In the genomic region with DNA sequence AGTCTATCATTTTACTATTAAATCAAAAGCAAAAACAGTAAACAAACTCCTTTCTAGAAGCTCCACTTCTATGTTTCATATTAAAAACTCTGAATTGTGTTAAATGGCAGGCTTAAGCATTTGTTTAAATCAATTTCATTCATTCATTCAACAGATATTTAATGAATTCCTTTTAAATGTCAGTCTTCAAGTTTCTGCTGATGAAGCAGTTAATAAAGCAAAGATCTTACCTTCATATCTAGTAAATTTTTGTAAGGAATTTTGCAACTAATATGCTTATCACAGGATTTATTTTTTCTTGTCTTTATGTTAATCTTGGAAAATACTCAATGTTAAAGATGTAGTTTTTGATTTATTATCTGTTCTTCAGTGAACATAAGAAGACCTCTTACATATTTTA, we compare ENCODE assay signal across 30 cellular contexts. TPM values are rescaled to one million over a fixed set of nuclear protein-coding genes. Genes with fewer than 3 reads are reported as not detected.
"Had no signal": no experiment of that assay in that cellular context is flagged by ENCODE, and none has a peak within 500 bp of the region (broad histone marks: within the 10 kb centered on the region; RNA-seq: fewer than 3 reads in every experiment).

No MANE protein-coding gene starts in this region.

- H3K4me3 ChIP-seq: adrenal gland, body of pancreas, breast epithelium, MG63, PC-9 had no signal

- H3K9me3 ChIP-seq: adrenal gland, body of pancreas, breast epithelium, MG63 had no signal

- H3K36me3 ChIP-seq: adrenal gland, breast epithelium, MG63 had no signal

- H3K36me3 Mint-ChIP-seq: activated naive CD4-positive, alpha-beta T cell treated with anti-CD3 and anti-CD28 coated beads, Interleukin-2, amount 50 U/mL, for 24 hours; WTC11 had no signal

- H3K4me1 ChIP-seq: adrenal gland, body of pancreas, breast epithelium had no signal

- FAIRE-seq: astrocyte, RCC 7860 had no signal

- ATAC-seq: activated CD4-positive, alpha-beta T cell treated with anti-CD3 and anti-CD28 coated beads for 36 hours; activated CD4-positive, CD25-positive, alpha-beta regulatory T cell treated with anti-CD3 and anti-CD28 coated beads, Interleukin-2, amount 50 U/mL, for 24 hours; activated CD8-positive, alpha-beta T cell treated with anti-CD3 and anti-CD28 coated beads, Interleukin-2, amount 10 ng/mL, durations not matched to agents 7 days and 5 days; body of pancreas; WTC11 had no signal

- H3K27ac Mint-ChIP-seq: activated CD4-positive, alpha-beta T cell treated with anti-CD3 and anti-CD28 coated beads for 36 hours; activated CD4-positive, alpha-beta T cell treated with anti-CD3 and anti-CD28 coated beads, Interleukin-2, amount 10 ng/mL, durations not matched to agents 7 days and 5 days; activated CD8-positive, alpha-beta T cell treated with anti-CD3 and anti-CD28 coated beads, Interleukin-2, amount 10 ng/mL, durations not matched to agents 7 days and 5 days; activated naive CD4-positive, alpha-beta T cell treated with anti-CD3 and anti-CD28 coated beads, Interleukin-2, amount 50 U/mL, for 24 hours; activated T-cell treated with anti-CD3 and anti-CD28 coated beads, Interleukin-2, amount 50 U/mL, for 24 hours; activated T-helper 2 cell treated with anti-CD3 and anti-CD28 coated beads, Interferon-gamma antibody, Interleukin-2, Interleukin-4, amounts not matched to agents 10 μg/mL and 5 μg/mL and 100 μg/mL, durations not matched to agents 14 hours and 24 hours and 36 hours; WTC11 had no signal

- H3K27me3 ChIP-seq: adrenal gland, body of pancreas, breast epithelium, MG63 had no signal

- H3K27me3 Mint-ChIP-seq: activated CD4-positive, alpha-beta T cell treated with anti-CD3 and anti-CD28 coated beads for 36 hours; activated CD4-positive, alpha-beta T cell treated with anti-CD3 and anti-CD28 coated beads, Interleukin-2, amount 10 ng/mL, durations not matched to agents 7 days and 5 days; activated naive CD4-positive, alpha-beta T cell treated with anti-CD3 and anti-CD28 coated beads, Interleukin-2, amount 50 U/mL, for 24 hours; activated T-cell treated with anti-CD3 and anti-CD28 coated beads, Interleukin-2, amount 50 U/mL, for 24 hours had no signal

- H3K4me2 ChIP-seq: PC-9 had no signal

- H3K9me3 Mint-ChIP-seq: activated CD4-positive, alpha-beta T cell treated with anti-CD3 and anti-CD28 coated beads, Interleukin-2, amount 10 ng/mL, durations not matched to agents 7 days and 5 days; activated T-helper 2 cell treated with anti-CD3 and anti-CD28 coated beads, Interferon-gamma antibody, Interleukin-2, Interleukin-4, amounts not matched to agents 10 μg/mL and 5 μg/mL and 100 μg/mL, durations not matched to agents 14 hours and 24 hours and 36 hours; WTC11 had no signal

- DNase-seq: activated CD4-positive, alpha-beta T cell treated with anti-CD3 and anti-CD28 coated beads for 36 hours; activated CD4-positive, alpha-beta T cell treated with anti-CD3 and anti-CD28 coated beads, Interleukin-2, amount 10 ng/mL, durations not matched to agents 7 days and 5 days; activated CD4-positive, alpha-beta T cell treated with anti-CD3 and anti-CD28 coated beads, Interleukin-2, amount 50 U/mL, for 48 hours; activated CD8-positive, alpha-beta T cell treated with anti-CD3 and anti-CD28 coated beads, Interleukin-2, amount 10 ng/mL, durations not matched to agents 7 days and 5 days; activated gamma-delta T cell; activated naive CD4-positive, alpha-beta T cell treated with Interleukin-2 at 50 U/mL for 16 hours; activated T-cell treated with anti-CD3 and anti-CD28 coated beads, Interleukin-2, amount 50 U/mL, for 24 hours; adrenal gland; body of pancreas; Karpas-422; MG63; MV-4-11; NCI-H1092; NCI-H1436 treated with DMSO at 0.1 percent for 48 hours; NCI-H1694 treated with DMSO at 0.1 percent for 48 hours; NCI-H2029; NCI-H345; NCI-H524 treated with DMSO at 0.1 percent for 48 hours; Right ventricle myocardium superior; T1000 had no signal

- H3K4me1 Mint-ChIP-seq: activated CD4-positive, alpha-beta T cell treated with anti-CD3 and anti-CD28 coated beads for 36 hours; activated CD4-positive, alpha-beta T cell treated with anti-CD3 and anti-CD28 coated beads, Interleukin-2, amount 10 ng/mL, durations not matched to agents 7 days and 5 days; activated naive CD4-positive, alpha-beta T cell treated with anti-CD3 and anti-CD28 coated beads, Interleukin-2, amount 50 U/mL, for 24 hours had no signal

- H3K27ac ChIP-seq: adrenal gland, body of pancreas, breast epithelium, PC-9, RWPE1 had no signal

- H3K4me3 Mint-ChIP-seq: activated CD4-positive, alpha-beta T cell treated with anti-CD3 and anti-CD28 coated beads for 36 hours; activated CD4-positive, alpha-beta T cell treated with anti-CD3 and anti-CD28 coated beads, Interleukin-2, amount 10 ng/mL, durations not matched to agents 7 days and 5 days; activated CD8-positive, alpha-beta T cell treated with anti-CD3 and anti-CD28 coated beads, Interleukin-2, amount 10 ng/mL, durations not matched to agents 7 days and 5 days; activated naive CD4-positive, alpha-beta T cell treated with anti-CD3 and anti-CD28 coated beads, Interleukin-2, amount 50 U/mL, for 24 hours; activated T-cell treated with anti-CD3 and anti-CD28 coated beads, Interleukin-2, amount 50 U/mL, for 24 hours; WTC11 had no signal

RNA-seq across cellular contexts. Expression of a gene that starts 54.1 kb away (rescaled TPM):
- total RNA-seq: activated CD4-positive, alpha-beta T cell treated with anti-CD3 and anti-CD28 coated beads for 36 hours; activated T-helper 2 cell treated with anti-CD3 and anti-CD28 coated beads, Interferon-gamma antibody, Interleukin-2, Interleukin-4, amounts not matched to agents 10 μg/mL and 5 μg/mL and 100 μg/mL, durations not matched to agents 14 hours and 24 hours and 36 hours; astrocyte; NCI-H460; PC-9; WTC11 had no signal
